In the genomic region with DNA sequence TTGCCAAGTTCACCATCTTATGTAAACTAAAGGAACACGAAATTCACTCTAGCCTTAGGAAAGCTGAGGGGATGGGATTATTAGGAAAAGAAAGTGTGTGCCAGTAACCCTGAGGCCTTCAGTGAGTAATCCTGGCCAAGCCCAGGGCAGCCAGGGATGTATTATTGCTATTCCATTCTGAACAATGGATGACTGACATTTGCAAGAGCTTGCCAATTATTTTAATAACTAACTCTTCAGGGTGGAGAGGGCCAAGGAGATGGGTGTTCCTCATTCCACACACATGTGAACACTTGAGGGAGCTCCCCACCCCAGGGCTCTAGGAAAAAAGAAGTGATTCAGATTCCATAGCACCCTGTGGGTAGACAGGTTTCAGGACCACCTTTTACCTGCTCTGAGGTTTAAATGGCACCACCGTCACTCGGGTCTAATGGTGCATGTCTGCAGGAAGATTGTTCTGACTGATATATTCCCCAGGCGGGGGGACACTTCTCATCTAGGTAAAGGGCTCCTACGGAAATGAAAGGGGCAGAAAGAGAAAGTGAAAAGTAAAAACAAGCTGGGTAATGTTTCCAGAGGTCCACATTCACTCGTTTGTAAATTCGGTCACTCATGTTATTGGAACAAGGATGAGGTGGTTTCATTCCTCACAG, we compare ENCODE assay signal across 1 cellular context.
TF ChIP-seq lines count a peak whose summit lies in the region.

No MANE protein-coding gene starts in this region.

TF ChIP-seq in GM12878, 131 proteins besides CTCF, POLR2A, EP300 and RAD21 (continued from another document):
- TF ChIP-seq KLF5 (IDR thresholded peaks at IDR 0.05; ENCODE audit: partially characterized antibody) (no peak), IKZF1 (conservative IDR thresholded peaks at IDR 0.05) (peak; percentile 55), RUNX3 (IDR thresholded peaks at IDR 0.05; ENCODE audit: low read length) (peak; percentile 59), MTA2 (IDR thresholded peaks at IDR 0.05; ENCODE audit: low read depth) (peak; percentile 20; the same call in 1 of the 2 replicates), CHD4 (IDR thresholded peaks at IDR 0.05) (no peak), ETV6 (conservative IDR thresholded peaks at IDR 0.05 in 1 of 2, IDR thresholded peaks at IDR 0.05 in 1 of 2; ENCODE audit: borderline replicate concordance in 1 of 2, low read depth in 1 of 2) (peak in 1 of 2 experiments; percentile 49; a peak in 1 of 4 replicates), EGR1 (IDR thresholded peaks at IDR 0.05; ENCODE audit: borderline replicate concordance in 1 of 2, low read depth in 2 of 2, low read length in 2 of 2) (0 out of 3 replicates have a peak, but pooled peaks of 1 of the 2 experiments have one; percentile 3), RFX5 (IDR thresholded peaks at IDR 0.05; ENCODE audit: low read depth, low read length) (no peak), JUNB (IDR thresholded peaks at IDR 0.05) (peak; percentile 32; the same call in 1 of the 2 replicates), BHLHE40 (IDR thresholded peaks at IDR 0.05; ENCODE audit: borderline replicate concordance in 1 of 2, low read depth in 2 of 2, low read length in 1 of 2) (0 out of 4 replicates have a peak, but pooled peaks of 1 of the 2 experiments have one; percentile 9), CREB1 (IDR thresholded peaks at IDR 0.05; ENCODE audit: low read depth) (0 out of 2 replicates have a peak, but pooled peaks have one; percentile 11), STAT3 (IDR thresholded peaks at IDR 0.05; ENCODE audit: low read depth, low read length) (no peak), ATF7 (IDR thresholded peaks at IDR 0.05; ENCODE audit: low read depth) (0 out of 2 replicates have a peak, but pooled peaks have one; percentile 25), TBL1XR1 (IDR thresholded peaks at IDR 0.05; ENCODE audit: low read depth, low read length) (no peak), HDAC6 (IDR thresholded peaks at IDR 0.05; ENCODE audit: unreplicated experiment) (no peak), NFXL1 (IDR thresholded peaks at IDR 0.05; ENCODE audit: borderline replicate concordance) (no peak), NFIC (IDR thresholded peaks at IDR 0.05; ENCODE audit: low read depth, low read length) (peak; percentile 28; the same call in 1 of the 2 replicates), MXI1 (IDR thresholded peaks at IDR 0.05; ENCODE audit: low read depth, low read length) (no peak)
- TF ChIP-seq, protein P1, sequence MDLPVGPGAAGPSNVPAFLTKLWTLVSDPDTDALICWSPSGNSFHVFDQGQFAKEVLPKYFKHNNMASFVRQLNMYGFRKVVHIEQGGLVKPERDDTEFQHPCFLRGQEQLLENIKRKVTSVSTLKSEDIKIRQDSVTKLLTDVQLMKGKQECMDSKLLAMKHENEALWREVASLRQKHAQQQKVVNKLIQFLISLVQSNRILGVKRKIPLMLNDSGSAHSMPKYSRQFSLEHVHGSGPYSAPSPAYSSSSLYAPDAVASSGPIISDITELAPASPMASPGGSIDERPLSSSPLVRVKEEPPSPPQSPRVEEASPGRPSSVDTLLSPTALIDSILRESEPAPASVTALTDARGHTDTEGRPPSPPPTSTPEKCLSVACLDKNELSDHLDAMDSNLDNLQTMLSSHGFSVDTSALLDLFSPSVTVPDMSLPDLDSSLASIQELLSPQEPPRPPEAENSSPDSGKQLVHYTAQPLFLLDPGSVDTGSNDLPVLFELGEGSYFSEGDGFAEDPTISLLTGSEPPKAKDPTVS (IDR thresholded peaks at IDR 0.05; ENCODE audit: low read depth, low read length) = no peak
- TF ChIP-seq, protein P2, sequence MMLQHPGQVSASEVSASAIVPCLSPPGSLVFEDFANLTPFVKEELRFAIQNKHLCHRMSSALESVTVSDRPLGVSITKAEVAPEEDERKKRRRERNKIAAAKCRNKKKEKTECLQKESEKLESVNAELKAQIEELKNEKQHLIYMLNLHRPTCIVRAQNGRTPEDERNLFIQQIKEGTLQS (IDR thresholded peaks at IDR 0.05; ENCODE audit: borderline replicate concordance, extremely low read depth, low read depth, low read length) = no peak
- TF ChIP-seq, protein P3, sequence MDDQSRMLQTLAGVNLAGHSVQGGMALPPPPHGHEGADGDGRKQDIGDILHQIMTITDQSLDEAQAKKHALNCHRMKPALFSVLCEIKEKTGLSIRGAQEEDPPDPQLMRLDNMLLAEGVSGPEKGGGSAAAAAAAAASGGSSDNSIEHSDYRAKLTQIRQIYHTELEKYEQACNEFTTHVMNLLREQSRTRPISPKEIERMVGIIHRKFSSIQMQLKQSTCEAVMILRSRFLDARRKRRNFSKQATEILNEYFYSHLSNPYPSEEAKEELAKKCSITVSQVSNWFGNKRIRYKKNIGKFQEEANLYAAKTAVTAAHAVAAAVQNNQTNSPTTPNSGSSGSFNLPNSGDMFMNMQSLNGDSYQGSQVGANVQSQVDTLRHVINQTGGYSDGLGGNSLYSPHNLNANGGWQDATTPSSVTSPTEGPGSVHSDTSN (IDR thresholded peaks at IDR 0.05; ENCODE audit: insufficient replicate concordance, low read depth, low read length) = no peak
- TF ChIP-seq, protein P4, sequence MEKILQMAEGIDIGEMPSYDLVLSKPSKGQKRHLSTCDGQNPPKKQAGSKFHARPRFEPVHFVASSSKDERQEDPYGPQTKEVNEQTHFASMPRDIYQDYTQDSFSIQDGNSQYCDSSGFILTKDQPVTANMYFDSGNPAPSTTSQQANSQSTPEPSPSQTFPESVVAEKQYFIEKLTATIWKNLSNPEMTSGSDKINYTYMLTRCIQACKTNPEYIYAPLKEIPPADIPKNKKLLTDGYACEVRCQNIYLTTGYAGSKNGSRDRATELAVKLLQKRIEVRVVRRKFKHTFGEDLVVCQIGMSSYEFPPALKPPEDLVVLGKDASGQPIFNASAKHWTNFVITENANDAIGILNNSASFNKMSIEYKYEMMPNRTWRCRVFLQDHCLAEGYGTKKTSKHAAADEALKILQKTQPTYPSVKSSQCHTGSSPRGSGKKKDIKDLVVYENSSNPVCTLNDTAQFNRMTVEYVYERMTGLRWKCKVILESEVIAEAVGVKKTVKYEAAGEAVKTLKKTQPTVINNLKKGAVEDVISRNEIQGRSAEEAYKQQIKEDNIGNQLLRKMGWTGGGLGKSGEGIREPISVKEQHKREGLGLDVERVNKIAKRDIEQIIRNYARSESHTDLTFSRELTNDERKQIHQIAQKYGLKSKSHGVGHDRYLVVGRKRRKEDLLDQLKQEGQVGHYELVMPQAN (conservative IDR thresholded peaks at IDR 0.05) = no peak
- TF ChIP-seq, protein P5, sequence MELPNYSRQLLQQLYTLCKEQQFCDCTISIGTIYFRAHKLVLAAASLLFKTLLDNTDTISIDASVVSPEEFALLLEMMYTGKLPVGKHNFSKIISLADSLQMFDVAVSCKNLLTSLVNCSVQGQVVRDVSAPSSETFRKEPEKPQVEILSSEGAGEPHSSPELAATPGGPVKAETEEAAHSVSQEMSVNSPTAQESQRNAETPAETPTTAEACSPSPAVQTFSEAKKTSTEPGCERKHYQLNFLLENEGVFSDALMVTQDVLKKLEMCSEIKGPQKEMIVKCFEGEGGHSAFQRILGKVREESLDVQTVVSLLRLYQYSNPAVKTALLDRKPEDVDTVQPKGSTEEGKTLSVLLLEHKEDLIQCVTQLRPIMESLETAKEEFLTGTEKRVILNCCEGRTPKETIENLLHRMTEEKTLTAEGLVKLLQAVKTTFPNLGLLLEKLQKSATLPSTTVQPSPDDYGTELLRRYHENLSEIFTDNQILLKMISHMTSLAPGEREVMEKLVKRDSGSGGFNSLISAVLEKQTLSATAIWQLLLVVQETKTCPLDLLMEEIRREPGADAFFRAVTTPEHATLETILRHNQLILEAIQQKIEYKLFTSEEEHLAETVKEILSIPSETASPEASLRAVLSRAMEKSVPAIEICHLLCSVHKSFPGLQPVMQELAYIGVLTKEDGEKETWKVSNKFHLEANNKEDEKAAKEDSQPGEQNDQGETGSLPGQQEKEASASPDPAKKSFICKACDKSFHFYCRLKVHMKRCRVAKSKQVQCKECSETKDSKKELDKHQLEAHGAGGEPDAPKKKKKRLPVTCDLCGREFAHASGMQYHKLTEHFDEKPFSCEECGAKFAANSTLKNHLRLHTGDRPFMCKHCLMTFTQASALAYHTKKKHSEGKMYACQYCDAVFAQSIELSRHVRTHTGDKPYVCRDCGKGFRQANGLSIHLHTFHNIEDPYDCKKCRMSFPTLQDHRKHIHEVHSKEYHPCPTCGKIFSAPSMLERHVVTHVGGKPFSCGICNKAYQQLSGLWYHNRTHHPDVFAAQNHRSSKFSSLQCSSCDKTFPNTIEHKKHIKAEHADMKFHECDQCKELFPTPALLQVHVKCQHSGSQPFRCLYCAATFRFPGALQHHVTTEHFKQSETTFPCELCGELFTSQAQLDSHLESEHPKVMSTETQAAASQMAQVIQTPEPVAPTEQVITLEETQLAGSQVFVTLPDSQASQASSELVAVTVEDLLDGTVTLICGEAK (IDR thresholded peaks at IDR 0.05; ENCODE audit: borderline replicate concordance) = no peak
TF ChIP-seq in GM12878: peak in this region for 12.
